Comparison of ENCODE assay signal across 2 cellular contexts in the genomic region with DNA sequence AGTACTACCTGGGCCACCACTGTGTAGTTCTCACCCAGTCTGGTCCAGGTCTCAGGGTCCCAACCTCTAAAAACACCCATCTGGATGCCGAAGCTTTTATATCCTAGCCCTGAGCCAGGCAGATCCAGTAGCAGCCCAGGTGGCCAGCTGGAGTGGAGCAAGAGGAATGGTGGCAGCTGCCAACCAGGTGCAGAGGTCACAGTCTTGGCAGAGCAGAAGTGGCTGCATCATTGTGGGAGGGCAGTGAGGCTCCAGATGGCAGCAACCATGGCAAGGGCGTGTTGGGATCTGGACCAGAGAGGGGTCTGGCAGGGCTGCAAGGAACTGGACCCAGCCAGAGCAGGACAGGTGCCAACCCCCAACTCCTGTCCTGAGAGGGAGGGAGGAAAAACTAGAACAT.
TF ChIP-seq lines count a peak whose summit lies in the region.

No MANE protein-coding gene starts in this region.

TF ChIP-seq in liver, 16 proteins besides CTCF, POLR2A, EP300 and RAD21 (continued from another document):
- TF ChIP-seq, protein P1, sequence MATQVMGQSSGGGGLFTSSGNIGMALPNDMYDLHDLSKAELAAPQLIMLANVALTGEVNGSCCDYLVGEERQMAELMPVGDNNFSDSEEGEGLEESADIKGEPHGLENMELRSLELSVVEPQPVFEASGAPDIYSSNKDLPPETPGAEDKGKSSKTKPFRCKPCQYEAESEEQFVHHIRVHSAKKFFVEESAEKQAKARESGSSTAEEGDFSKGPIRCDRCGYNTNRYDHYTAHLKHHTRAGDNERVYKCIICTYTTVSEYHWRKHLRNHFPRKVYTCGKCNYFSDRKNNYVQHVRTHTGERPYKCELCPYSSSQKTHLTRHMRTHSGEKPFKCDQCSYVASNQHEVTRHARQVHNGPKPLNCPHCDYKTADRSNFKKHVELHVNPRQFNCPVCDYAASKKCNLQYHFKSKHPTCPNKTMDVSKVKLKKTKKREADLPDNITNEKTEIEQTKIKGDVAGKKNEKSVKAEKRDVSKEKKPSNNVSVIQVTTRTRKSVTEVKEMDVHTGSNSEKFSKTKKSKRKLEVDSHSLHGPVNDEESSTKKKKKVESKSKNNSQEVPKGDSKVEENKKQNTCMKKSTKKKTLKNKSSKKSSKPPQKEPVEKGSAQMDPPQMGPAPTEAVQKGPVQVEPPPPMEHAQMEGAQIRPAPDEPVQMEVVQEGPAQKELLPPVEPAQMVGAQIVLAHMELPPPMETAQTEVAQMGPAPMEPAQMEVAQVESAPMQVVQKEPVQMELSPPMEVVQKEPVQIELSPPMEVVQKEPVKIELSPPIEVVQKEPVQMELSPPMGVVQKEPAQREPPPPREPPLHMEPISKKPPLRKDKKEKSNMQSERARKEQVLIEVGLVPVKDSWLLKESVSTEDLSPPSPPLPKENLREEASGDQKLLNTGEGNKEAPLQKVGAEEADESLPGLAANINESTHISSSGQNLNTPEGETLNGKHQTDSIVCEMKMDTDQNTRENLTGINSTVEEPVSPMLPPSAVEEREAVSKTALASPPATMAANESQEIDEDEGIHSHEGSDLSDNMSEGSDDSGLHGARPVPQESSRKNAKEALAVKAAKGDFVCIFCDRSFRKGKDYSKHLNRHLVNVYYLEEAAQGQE (IDR thresholded peaks at IDR 0.05) = no peak
- TF ChIP-seq FOXA1 (IDR thresholded peaks at IDR 0.05) (no peak), RXRA (IDR thresholded peaks at IDR 0.05) (peak; percentile 68 to 83), HNF4A (conservative IDR thresholded peaks at IDR 0.05) (peak in 1 of 2 donors; percentile 35), TAF1 (conservative IDR thresholded peaks at IDR 0.05) (no peak)
- TF ChIP-seq, protein P2, sequence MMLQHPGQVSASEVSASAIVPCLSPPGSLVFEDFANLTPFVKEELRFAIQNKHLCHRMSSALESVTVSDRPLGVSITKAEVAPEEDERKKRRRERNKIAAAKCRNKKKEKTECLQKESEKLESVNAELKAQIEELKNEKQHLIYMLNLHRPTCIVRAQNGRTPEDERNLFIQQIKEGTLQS (IDR thresholded peaks at IDR 0.05) = no peak

TF ChIP-seq in HepG2, 621 proteins besides CTCF, POLR2A, EP300 and RAD21 (continued from another document):
- TF ChIP-seq SOX5 (CRISPR knock-in tag; IDR thresholded peaks at IDR 0.05; ENCODE audit: borderline replicate concordance) (no peak), TAF1 (CRISPR knock-in tag; IDR thresholded peaks at IDR 0.05) (no peak), ZNF446 (CRISPR knock-in tag; IDR thresholded peaks at IDR 0.05) (no peak), ZNF780A (CRISPR knock-in tag; IDR thresholded peaks at IDR 0.05) (no peak), CBX1 (IDR thresholded peaks at IDR 0.05; ENCODE audit: low read depth) (no peak), NR2F6 (IDR thresholded peaks at IDR 0.05) (no peak), NR2F6 (CRISPR knock-in tag; IDR thresholded peaks at IDR 0.05) (no peak), ZNF644 (CRISPR knock-in tag; IDR thresholded peaks at IDR 0.05; ENCODE audit: low read depth) (no peak), MED1 (CRISPR knock-in tag; IDR thresholded peaks at IDR 0.05) (no peak)
- TF ChIP-seq, protein P3, sequence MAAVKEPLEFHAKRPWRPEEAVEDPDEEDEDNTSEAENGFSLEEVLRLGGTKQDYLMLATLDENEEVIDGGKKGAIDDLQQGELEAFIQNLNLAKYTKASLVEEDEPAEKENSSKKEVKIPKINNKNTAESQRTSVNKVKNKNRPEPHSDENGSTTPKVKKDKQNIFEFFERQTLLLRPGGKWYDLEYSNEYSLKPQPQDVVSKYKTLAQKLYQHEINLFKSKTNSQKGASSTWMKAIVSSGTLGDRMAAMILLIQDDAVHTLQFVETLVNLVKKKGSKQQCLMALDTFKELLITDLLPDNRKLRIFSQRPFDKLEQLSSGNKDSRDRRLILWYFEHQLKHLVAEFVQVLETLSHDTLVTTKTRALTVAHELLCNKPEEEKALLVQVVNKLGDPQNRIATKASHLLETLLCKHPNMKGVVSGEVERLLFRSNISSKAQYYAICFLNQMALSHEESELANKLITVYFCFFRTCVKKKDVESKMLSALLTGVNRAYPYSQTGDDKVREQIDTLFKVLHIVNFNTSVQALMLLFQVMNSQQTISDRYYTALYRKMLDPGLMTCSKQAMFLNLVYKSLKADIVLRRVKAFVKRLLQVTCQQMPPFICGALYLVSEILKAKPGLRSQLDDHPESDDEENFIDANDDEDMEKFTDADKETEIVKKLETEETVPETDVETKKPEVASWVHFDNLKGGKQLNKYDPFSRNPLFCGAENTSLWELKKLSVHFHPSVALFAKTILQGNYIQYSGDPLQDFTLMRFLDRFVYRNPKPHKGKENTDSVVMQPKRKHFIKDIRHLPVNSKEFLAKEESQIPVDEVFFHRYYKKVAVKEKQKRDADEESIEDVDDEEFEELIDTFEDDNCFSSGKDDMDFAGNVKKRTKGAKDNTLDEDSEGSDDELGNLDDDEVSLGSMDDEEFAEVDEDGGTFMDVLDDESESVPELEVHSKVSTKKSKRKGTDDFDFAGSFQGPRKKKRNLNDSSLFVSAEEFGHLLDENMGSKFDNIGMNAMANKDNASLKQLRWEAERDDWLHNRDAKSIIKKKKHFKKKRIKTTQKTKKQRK (IDR thresholded peaks at IDR 0.05; ENCODE audit: low read length) = no peak
